8 cellular contexts compared by ENCODE assay signal in genomic region chr22:38260760-38261477, GRCh38. TPM values are rescaled to one million over a fixed set of nuclear protein-coding genes. Genes with fewer than 3 reads are reported as not detected.
DNase-seq lines count a peak whose midpoint lies in the region; ATAC-seq and TF ChIP-seq lines count a peak whose summit lies in the region.

No MANE protein-coding gene starts in this region.

- H3K4ac ChIP-seq in H9 (ENCODE audit: low read depth, low read length), result no peak overlapping the region

- TF ChIP-seq CTCF in AG10803 (conservative IDR thresholded peaks at IDR 0.05; ENCODE audit: low read length) (peak; percentile 45), H9 (conservative IDR thresholded peaks at IDR 0.05) (no peak; the same call in 2 of the 3 replicates), colonic mucosa (IDR thresholded peaks at IDR 0.05) (no peak), nephron (IDR thresholded peaks at IDR 0.05; ENCODE audit: unreplicated experiment in 3 of 3) (no peak), PC-3 (conservative IDR thresholded peaks at IDR 0.05; ENCODE audit: low read depth, low read length) (no peak)

- H4K91ac ChIP-seq in H9 (ENCODE audit: insufficient read length, low read depth, low read length), result no peak overlapping the region

- H3K9me3 Mint-ChIP-seq in H9, result no peaks in the 10 kb centered on the region
- H3K9me3 Mint-ChIP-seq in nephron, result no peaks in the 10 kb centered on the region

- H3K9me3 ChIP-seq in H9 (ENCODE audit: control insufficient read depth, low read depth, low read length) (no peaks in the 10 kb centered on the region), colonic mucosa (no peaks in the 10 kb centered on the region), PC-3 (ENCODE audit: low read length) (no peaks in the 10 kb centered on the region)

- H4K8ac ChIP-seq in H9 (replicated peaks; ENCODE audit: insufficient read length, low read depth, low read length), result no peak overlapping the region

- DNase-seq in AG10803 (ENCODE audit: low read depth) (no peak), H9 (no peak), colonic mucosa (no peak), PC-3 (no peak), NCI-H128 (lab: John Stamatoyannopoulos, UW; ENCODE audit: unreplicated experiment) (no peak)

- H3K4me3 ChIP-seq in AG10803 (ENCODE audit: low read length), result peak overlapping the region; percentile 27
- H3K4me3 ChIP-seq in colonic mucosa, result no peak overlapping the region
- H3K4me3 ChIP-seq in PC-3 (ENCODE audit: low read length), result no peak overlapping the region

- WGBS in H9 (ENCODE audit: extremely low coverage, insufficient read length, low lambda C conversion rate), result no CpG with 5 or more reads among the region's 13 CpGs

- H3T11ph ChIP-seq in H9 (ENCODE audit: low read length), result no peak overlapping the region

- H3K4me3 Mint-ChIP-seq in H9 (no peak overlapping the region), nephron (peak overlapping the region in 2 of 3 experiments; percentile 24 to 34)

- H3K9ac ChIP-seq in H9 (ENCODE audit: extremely low read depth, insufficient read length, low read length), result no peak overlapping the region
- peak overlapping the region; percentile 33 to 58 for H3K9ac ChIP-seq in colonic mucosa (ENCODE audit: low read depth in 2 of 2, low read length in 2 of 2)
- H3K9ac ChIP-seq in PC-3 (ENCODE audit: low read length), result no peak overlapping the region

- no peak overlapping the region for H3K56ac ChIP-seq in H9 (ENCODE audit: insufficient read length, low read depth, low read length)

- CTCF ChIA-PET in PC-3 (lab: Charles Lee), result no interaction called here

- no peaks in the 10 kb centered on the region for H3K23me2 ChIP-seq in H9 (ENCODE audit: insufficient read length, low read depth, low read length, poor library complexity, severe bottlenecking)

- no peak overlapping the region for H2BK5ac ChIP-seq in H9 (ENCODE audit: insufficient read length, low read length)

- H3K27me3 ChIP-seq in H9 (ENCODE audit: insufficient read depth, low read length), result no peaks in the 10 kb centered on the region
- no peaks in the 10 kb centered on the region for H3K27me3 ChIP-seq in colonic mucosa
- H3K27me3 ChIP-seq in PC-3 (ENCODE audit: low read length), result no peaks in the 10 kb centered on the region

- H3K27me3 Mint-ChIP-seq in H9 (ENCODE audit: low read depth) (no peaks in the 10 kb centered on the region), nephron (ENCODE audit: low read depth) (no peaks in the 10 kb centered on the region)

- no peak overlapping the region for H2BK20ac ChIP-seq in H9 (ENCODE audit: low read depth, low read length, poor library complexity, severe bottlenecking)

- peaks cover 5% of the 10 kb centered on the region for H3K79me1 ChIP-seq in H9 (ENCODE audit: insufficient read depth, low read depth, low read length, poor library complexity, severe bottlenecking)

- H3K4me1 ChIP-seq in H9 (ENCODE audit: insufficient read depth, low read length) (no peaks in the 10 kb centered on the region), colonic mucosa (no peaks in the 10 kb centered on the region), PC-3 (ENCODE audit: insufficient read depth, low read length) (peaks cover 15% of the 10 kb centered on the region; the same call in 1 of the 2 replicates)

- H3K14ac ChIP-seq in H9 (ENCODE audit: insufficient read depth, low read length), result no peak overlapping the region

- H2AFZ ChIP-seq in H9 (ENCODE audit: low read length) (no peak overlapping the region), PC-3 (ENCODE audit: low read length) (no peak overlapping the region)

- H4K20me1 ChIP-seq in H9 (ENCODE audit: control insufficient read depth, insufficient read depth, insufficient read length) (peaks cover 2% of the 10 kb centered on the region), PC-3 (ENCODE audit: low read length) (no peaks in the 10 kb centered on the region)

- peak overlapping the region in 2 of 3 experiments; percentile 71 to 85; a peak in 2 of 7 replicates for H3K27ac Mint-ChIP-seq in H9
- H3K27ac Mint-ChIP-seq in nephron, result peak overlapping the region; percentile 60 to 86 (median 83)

- no peak overlapping the region for H2BK15ac ChIP-seq in H9 (ENCODE audit: low read depth, low read length)

- H3K27ac ChIP-seq in H9 (ENCODE audit: insufficient read length, low read depth, low read length), result no peak overlapping the region
- H3K27ac ChIP-seq in colonic mucosa, result peak overlapping the region; percentile 37
- no peak overlapping the region for H3K27ac ChIP-seq in PC-3 (ENCODE audit: low read length)

- H3K23ac ChIP-seq in H9 (ENCODE audit: insufficient read length, low read depth, low read length), result no peak overlapping the region

- no peak overlapping the region for H2AK5ac ChIP-seq in H9 (ENCODE audit: insufficient read length, low read length)

- no peak overlapping the region for H2BK12ac ChIP-seq in H9 (ENCODE audit: insufficient read length, low read depth, low read length)

- H3F3A ChIP-seq in PC-3 (ENCODE audit: low read length, unreplicated experiment), result no peaks in the 10 kb centered on the region

- intact Hi-C loops in colonic mucosa (cut with DNase I) (loop anchor here (5.0 kb wide), 1 partner anchor 91 kb away; no protein-coding TSS in a partner anchor), PC-3 (cut with micrococcal nuclease) (no loop called here)

- H3K79me2 ChIP-seq in H9 (ENCODE audit: insufficient read depth, low read length) (no peaks in the 10 kb centered on the region; the same call in 1 of the 2 replicates), PC-3 (ENCODE audit: low read length) (peaks cover 97% of the 10 kb centered on the region)

- peaks cover 32 to 52% of the 10 kb centered on the region in 2 experiments for H3K4me1 Mint-ChIP-seq in H9
- peaks cover 60% of the 10 kb centered on the region for H3K4me1 Mint-ChIP-seq in nephron

- BruUV-seq in PC-3 (replicated peaks; lab: Mats Ljungman, UMichigan), result no TSS peak

- ATAC-seq in GM21367 (IDR thresholded peaks at IDR 0.05; ENCODE audit: unreplicated experiment) (no peak), PC-3 (no peak), GM18511 (IDR thresholded peaks at IDR 0.05; ENCODE audit: unreplicated experiment) (no peak)

- no peak overlapping the region for H2BK120ac ChIP-seq in H9 (ENCODE audit: low read depth, low read length, poor library complexity, severe bottlenecking)

- H3K36me3 Mint-ChIP-seq in H9 (ENCODE audit: insufficient read depth in 1 of 3, low read depth in 3 of 3), result peaks cover 3 to 11% (median 3%) of the 10 kb centered on the region in 3 experiments; a peak in 5 of 7 replicates
- H3K36me3 Mint-ChIP-seq in nephron (ENCODE audit: low read depth), result peaks cover 18% of the 10 kb centered on the region

- no peak overlapping the region for H4K5ac ChIP-seq in H9 (ENCODE audit: insufficient read length, low read depth, low read length)

- H3K4me2 ChIP-seq in H9 (ENCODE audit: insufficient read depth, insufficient read length, low read length) (no peak overlapping the region), PC-3 (ENCODE audit: low read length) (no peak overlapping the region)

- no peaks in the 10 kb centered on the region for H3K9me2 ChIP-seq in PC-3 (replicated peaks; ENCODE audit: low read length)

- H3K18ac ChIP-seq in H9 (ENCODE audit: insufficient read length, low read depth, low read length), result no peak overlapping the region

- no peaks in the 10 kb centered on the region for H3K36me3 ChIP-seq in colonic mucosa
- H3K36me3 ChIP-seq in PC-3 (ENCODE audit: low read depth, low read length), result peaks cover 3% of the 10 kb centered on the region; the same call in 1 of the 2 replicates

- POLR2A ChIA-PET in PC-3 (lab: Charles Lee; ENCODE audit: unreplicated experiment), result interaction anchor here (0.6 kb wide), 1 partner anchor 20 kb away, joined by 3 read pairs; no protein-coding TSS in a partner anchor

RNA-seq across cellular contexts. Expression of gene TMEM184B, which starts 11.9 kb away (rescaled TPM):
- total RNA-seq in H9 (2021) (51.7 and 58.5 TPM in 2 replicates), colonic mucosa (10 to 100 TPM; 58.8 to 61.6 TPM), PC-3 (2014; rRNA removed) (37.5 and 43.8 TPM in 2 replicates)

RNA-seq across cellular contexts. Expression of gene CSNK1E, which starts 56.3 kb away (rescaled TPM):
- total RNA-seq in H9 (2021) (230 and 236 TPM in 2 replicates), colonic mucosa (10 to 100 TPM; 97.0 to 97.2 TPM), PC-3 (2014; rRNA removed) (147 and 179 TPM in 2 replicates)

RNA-seq across cellular contexts. Expression of gene MAFF, which starts 59.1 kb away (rescaled TPM):
- total RNA-seq in H9 (2021) (5.8 and 6.7 TPM in 2 replicates), colonic mucosa (10 to 100 TPM in 1 of 2 donors, 1 to 10 TPM in 1; 5.2 to 41.7 TPM), PC-3 (2014; rRNA removed) (72.6 and 112 TPM in 2 replicates)

Comparison
In these comparisons a context has a peak if more than half of its experiments do, and no peak if none do; other contexts are left out.
1. H3K9ac ChIP-seq: peak in colonic mucosa (2 of 2); none in H9 (single experiment) and PC-3 (single experiment).
2. H3K4me3 Mint-ChIP-seq: peak in nephron (2 of 3); none in H9 (0 of 2).